In genomic region chr18:78390985-78391384, GRCh38 we compare ENCODE assay signal across 25 cellular contexts.
A peak's percentile ranks its signal among the peaks of the same experiment; 100 is the strongest.
DNase-seq lines count a peak whose midpoint lies in the region; ATAC-seq and TF ChIP-seq lines count a peak whose summit lies in the region.
"Had no signal": no experiment of that assay in that cellular context is flagged by ENCODE, and none has a peak within 500 bp of the region (broad histone marks: within the 10 kb centered on the region; RNA-seq: fewer than 3 reads in every experiment).

No MANE protein-coding gene starts in this region.

- H3K4me3 ChIP-seq in neuronal stem cell (ENCODE audit: low read length in 2 of 2) (no peak overlapping the region), aorta (ENCODE audit: low read length in 2 of 2) (no peak overlapping the region), H7 (ENCODE audit: insufficient read depth, low read depth, low read length) (no peak overlapping the region)
- H3K4me3 ChIP-seq: A549; BLaER1 treated with 17β-estradiol and CSF1 and Interleukin-3, amounts not matched to agents 10 nM and 100 nM; GM12878; GM23248; HAP-1 had no signal

- no peak overlapping the region for H2BK12ac ChIP-seq in neuronal stem cell (ENCODE audit: low read length)

- peak; percentile 33 for DNase-seq in activated CD4-positive, alpha-beta T cell treated with anti-CD3 and anti-CD28 coated beads, Interleukin-2, amount 10 ng/mL, durations not matched to agents 24 days and 14 days
- no peak for DNase-seq in activated CD4-positive, alpha-beta T cell treated with anti-CD3 and anti-CD28 coated beads, Interleukin-2, amount 50 U/mL, for 1 hour
- DNase-seq in neuronal stem cell (ENCODE audit: low spot score) = no peak
- DNase-seq in aorta = no peak
- DNase-seq in erythroblast (lab: John Stamatoyannopoulos, UW) = no peak
- no peak for DNase-seq in NCI-H2196 treated with DMSO at 0.1 percent for 48 hours (lab: John Stamatoyannopoulos, UW; ENCODE audit: unreplicated experiment)
- no peak for DNase-seq in H7
- DNase-seq: ACHN; AML-193; BE2C; CD4-positive, alpha-beta T cell; CD8-positive, alpha-beta memory T cell; DMS 273 treated with DMSO at 0.1 percent for 48 hours; DMS79; EL; GDM1; GM23248; HFFc6 had no signal

- H3K14ac ChIP-seq in neuronal stem cell (ENCODE audit: low read length) = no peak overlapping the region

- peak; percentile 55 for ATAC-seq in stimulated activated memory B cell treated with anti-CD40 and anti-IgM and Interleukin-4, amounts not matched to agents 10 μg/mL and 1 μg/mL and 100 μg/mL, for 72 hours
- ATAC-seq in aorta (ENCODE audit: low FRiP score) = peak; percentile 26
- ATAC-seq: A549, GM12878 had no signal

- H2BK120ac ChIP-seq in neuronal stem cell (ENCODE audit: low read depth, low read length) = no peak overlapping the region

- no peak overlapping the region for H2BK15ac ChIP-seq in neuronal stem cell (ENCODE audit: low read length)

- H3K4me2 ChIP-seq in neuronal stem cell (ENCODE audit: insufficient read depth, low read length, poor library complexity, severe bottlenecking) = no peak overlapping the region
- H3K4me2 ChIP-seq: A549; BLaER1 treated with 17β-estradiol and CSF1 and Interleukin-3, amounts not matched to agents 10 nM and 100 nM had no signal

- no peak overlapping the region for H3K4me3 Mint-ChIP-seq in activated CD4-positive, alpha-beta T cell treated with anti-CD3 and anti-CD28 coated beads, Interleukin-2, amount 10 ng/mL, durations not matched to agents 24 days and 14 days
- no peak overlapping the region for H3K4me3 Mint-ChIP-seq in stimulated activated memory B cell treated with anti-CD40 and anti-IgM and Interleukin-4, amounts not matched to agents 10 μg/mL and 1 μg/mL and 100 μg/mL, for 72 hours
- H3K4me3 Mint-ChIP-seq: CD14-positive monocyte; CD4-positive, alpha-beta T cell; CD8-positive, alpha-beta memory T cell; HFFc6 had no signal

- no peak overlapping the region for H3K4ac ChIP-seq in neuronal stem cell (ENCODE audit: low read length)

- H3K36me3 ChIP-seq in neuronal stem cell (replicated peaks in 1 of 2; ENCODE audit: control insufficient read depth in 2 of 2, insufficient read depth in 2 of 2, low read length in 2 of 2) = no peaks in the 10 kb centered on the region
- no peaks in the 10 kb centered on the region for H3K36me3 ChIP-seq in aorta (ENCODE audit: control insufficient read depth in 1 of 2, insufficient read depth in 2 of 2, low read length in 1 of 2)
- no peaks in the 10 kb centered on the region for H3K36me3 ChIP-seq in H7 (replicated peaks; ENCODE audit: control insufficient read depth, insufficient read depth, low read length)
- H3K36me3 ChIP-seq: BE2C; BLaER1 treated with 17β-estradiol and CSF1 and Interleukin-3, amounts not matched to agents 10 nM and 100 nM; HAP-1 had no signal

- no CpG with 5 or more reads among the region's 32 CpGs for WGBS in neuronal stem cell (ENCODE audit: extremely low coverage in 2 of 2, insufficient read length in 2 of 2, insufficient replicate concordance in 1 of 2), 2 donors
- WGBS in aorta, 2 donors = 89 to 94% methylated on average over 32 of the region's 32 CpGs

- H3K79me1 ChIP-seq in neuronal stem cell (ENCODE audit: low read depth, low read length) = no peaks in the 10 kb centered on the region

- no peak for TF ChIP-seq POLR2A in erythroblast (IDR thresholded peaks at IDR 0.05; ENCODE audit: low read length)

- H3K27me3 Mint-ChIP-seq in activated CD4-positive, alpha-beta T cell treated with anti-CD3 and anti-CD28 coated beads, Interleukin-2, amount 10 ng/mL, durations not matched to agents 24 days and 14 days = no peaks in the 10 kb centered on the region
- no peaks in the 10 kb centered on the region for H3K27me3 Mint-ChIP-seq in stimulated activated memory B cell treated with anti-CD40 and anti-IgM and Interleukin-4, amounts not matched to agents 10 μg/mL and 1 μg/mL and 100 μg/mL, for 72 hours
- H3K27me3 Mint-ChIP-seq: CD4-positive, alpha-beta T cell; CD8-positive, alpha-beta memory T cell had no signal

- H2AK5ac ChIP-seq in neuronal stem cell (ENCODE audit: low read depth, low read length) = peak overlapping the region; percentile 24

- H3K18ac ChIP-seq in neuronal stem cell (ENCODE audit: low read length) = peak overlapping the region; percentile 46

- peaks cover 7% of the 10 kb centered on the region for H3K9me3 Mint-ChIP-seq in activated CD4-positive, alpha-beta T cell treated with anti-CD3 and anti-CD28 coated beads, Interleukin-2, amount 10 ng/mL, durations not matched to agents 24 days and 14 days
- peaks cover 7% of the 10 kb centered on the region for H3K9me3 Mint-ChIP-seq in stimulated activated memory B cell treated with anti-CD40 and anti-IgM and Interleukin-4, amounts not matched to agents 10 μg/mL and 1 μg/mL and 100 μg/mL, for 72 hours

- H3K9me3 ChIP-seq in neuronal stem cell (replicated peaks in 1 of 2; ENCODE audit: control insufficient read depth in 2 of 2, insufficient read depth in 1 of 2, low read depth in 1 of 2, low read length in 2 of 2) (no peaks in the 10 kb centered on the region), aorta (ENCODE audit: control insufficient read depth, low read length) (peaks cover 3% of the 10 kb centered on the region)
- H3K9me3 ChIP-seq: A549, BE2C, HAP-1 had no signal

- no peaks in the 10 kb centered on the region for H3K27me3 ChIP-seq in neuronal stem cell (ENCODE audit: control insufficient read depth in 3 of 3, insufficient read depth in 3 of 3, low read depth in 1 of 3, low read length in 3 of 3)
- no peaks in the 10 kb centered on the region for H3K27me3 ChIP-seq in aorta (ENCODE audit: control insufficient read depth in 1 of 2, insufficient read depth in 2 of 2, low read length in 1 of 2)
- 0 out of 2 replicates have a peak, but pooled peaks cover 1% of the 10 kb centered on the region for H3K27me3 ChIP-seq in H7 (ENCODE audit: control insufficient read depth, insufficient read depth, low read length)
- H3K27me3 ChIP-seq: BE2C; BLaER1 treated with 17β-estradiol and CSF1 and Interleukin-3, amounts not matched to agents 10 nM and 100 nM had no signal

- intact Hi-C loops in activated CD4-positive, alpha-beta T cell treated with anti-CD3 and anti-CD28 coated beads, Interleukin-2, amount 10 ng/mL, durations not matched to agents 24 days and 14 days (cut with micrococcal nuclease) = no loop called here
- intact Hi-C loops in aorta (cut with DNase I) = no loop called here

- no peak overlapping the region for H3K9ac ChIP-seq in neuronal stem cell (ENCODE audit: low read depth, low read length, poor library complexity)
- H3K9ac ChIP-seq: BLaER1 treated with 17β-estradiol and CSF1 and Interleukin-3, amounts not matched to agents 10 nM and 100 nM; GM23248 had no signal

- no peak overlapping the region for H2AFZ ChIP-seq in neuronal stem cell (ENCODE audit: low read length)
- H2AFZ ChIP-seq: GM23248 had no signal

- H3K23ac ChIP-seq in neuronal stem cell (ENCODE audit: low read depth, low read length, poor library complexity) = no peak overlapping the region

- H3K4me1 ChIP-seq in neuronal stem cell (ENCODE audit: control insufficient read depth in 2 of 2, insufficient read depth in 1 of 2, low read depth in 1 of 2, low read length in 2 of 2) (no peaks in the 10 kb centered on the region), aorta (ENCODE audit: control insufficient read depth in 1 of 2, insufficient read depth in 2 of 2, low read length in 2 of 2) (no peaks in the 10 kb centered on the region)
- H3K4me1 ChIP-seq: A549; BE2C; BLaER1 treated with 17β-estradiol and CSF1 and Interleukin-3, amounts not matched to agents 10 nM and 100 nM; HAP-1 had no signal

- H3K27ac ChIP-seq in neuronal stem cell (replicated peaks; ENCODE audit: low read length) = no peak overlapping the region
- no peak overlapping the region for H3K27ac ChIP-seq in aorta (ENCODE audit: low read depth in 1 of 2, low read length in 2 of 2)
- H3K27ac ChIP-seq: 22Rv1; A549; BLaER1 treated with 17β-estradiol and CSF1 and Interleukin-3, amounts not matched to agents 10 nM and 100 nM; GM23248 had no signal

- H3K36me3 Mint-ChIP-seq in activated CD4-positive, alpha-beta T cell treated with anti-CD3 and anti-CD28 coated beads, Interleukin-2, amount 10 ng/mL, durations not matched to agents 24 days and 14 days (ENCODE audit: low read depth) = no peaks in the 10 kb centered on the region
- H3K36me3 Mint-ChIP-seq in stimulated activated memory B cell treated with anti-CD40 and anti-IgM and Interleukin-4, amounts not matched to agents 10 μg/mL and 1 μg/mL and 100 μg/mL, for 72 hours = no peaks in the 10 kb centered on the region
- H3K36me3 Mint-ChIP-seq: CD14-positive monocyte; CD8-positive, alpha-beta memory T cell had no signal

- no peak overlapping the region for H4K8ac ChIP-seq in neuronal stem cell (ENCODE audit: low read depth, low read length)

- H3K27ac Mint-ChIP-seq in activated CD4-positive, alpha-beta T cell treated with anti-CD3 and anti-CD28 coated beads, Interleukin-2, amount 10 ng/mL, durations not matched to agents 24 days and 14 days = no peak overlapping the region
- H3K27ac Mint-ChIP-seq in stimulated activated memory B cell treated with anti-CD40 and anti-IgM and Interleukin-4, amounts not matched to agents 10 μg/mL and 1 μg/mL and 100 μg/mL, for 72 hours = no peak overlapping the region
- H3K27ac Mint-ChIP-seq: CD14-positive monocyte; CD4-positive, alpha-beta T cell; CD8-positive, alpha-beta memory T cell; HFFc6 had no signal

- H4K91ac ChIP-seq in neuronal stem cell (ENCODE audit: low read depth, low read length, poor library complexity) = no peak overlapping the region

- no peak overlapping the region for H2BK5ac ChIP-seq in neuronal stem cell (ENCODE audit: low read length)

- H3K4me1 Mint-ChIP-seq in activated CD4-positive, alpha-beta T cell treated with anti-CD3 and anti-CD28 coated beads, Interleukin-2, amount 10 ng/mL, durations not matched to agents 24 days and 14 days = no peaks in the 10 kb centered on the region
- H3K4me1 Mint-ChIP-seq in stimulated activated memory B cell treated with anti-CD40 and anti-IgM and Interleukin-4, amounts not matched to agents 10 μg/mL and 1 μg/mL and 100 μg/mL, for 72 hours = no peaks in the 10 kb centered on the region
- H3K4me1 Mint-ChIP-seq: CD14-positive monocyte; CD8-positive, alpha-beta memory T cell had no signal
